21 cellular contexts compared by ENCODE assay signal in the genomic region with DNA sequence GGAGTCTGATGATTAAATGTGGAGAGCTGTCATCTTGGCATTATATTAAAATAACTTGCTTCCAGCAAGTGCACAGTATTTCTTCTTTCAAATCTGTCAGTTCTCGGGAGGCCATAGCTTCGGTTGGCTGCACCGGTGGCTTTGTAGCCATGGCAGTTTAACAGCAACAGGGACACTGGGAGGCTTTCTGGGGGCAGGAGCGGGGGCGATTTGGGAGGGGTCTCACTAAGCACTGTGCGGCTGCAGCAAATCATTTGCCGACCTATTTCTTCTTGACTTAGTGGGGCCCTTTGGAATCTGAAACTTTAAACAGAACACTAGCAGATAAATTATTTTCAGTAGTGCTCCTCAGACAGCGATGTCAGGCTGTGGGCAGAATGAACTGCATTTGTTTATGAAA.
"Had no signal": no experiment of that assay in that cellular context is flagged by ENCODE, and none has a peak within 500 bp of the region (broad histone marks: within the 10 kb centered on the region; RNA-seq: fewer than 3 reads in every experiment).

No MANE protein-coding gene starts in this region.

- H3K27me3 ChIP-seq: transverse colon had no signal

- ATAC-seq: heart left ventricle; left lobe of liver; naive thymus-derived CD4-positive, alpha-beta T cell; right cardiac atrium had no signal

- FAIRE-seq: islet of Langerhans, small intestine, urothelium cell line had no signal

- H3K4me1 Mint-ChIP-seq: naive thymus-derived CD4-positive, alpha-beta T cell had no signal

- H3K36me3 ChIP-seq: heart left ventricle, stomach, thoracic aorta, transverse colon had no signal

- H3K27ac Mint-ChIP-seq: naive thymus-derived CD4-positive, alpha-beta T cell had no signal

- H3K9me3 ChIP-seq: heart left ventricle, stomach, thoracic aorta, transverse colon had no signal

- H3K27ac ChIP-seq: dorsolateral prefrontal cortex, heart left ventricle, stomach, thoracic aorta, transverse colon had no signal

- H3K4me1 ChIP-seq: heart left ventricle, stomach, transverse colon had no signal

- H3K4me3 ChIP-seq: dorsolateral prefrontal cortex, heart left ventricle, stomach, thoracic aorta, transverse colon had no signal

- H3K36me3 Mint-ChIP-seq: naive thymus-derived CD4-positive, alpha-beta T cell had no signal

- DNase-seq: cortex of kidney; dorsolateral prefrontal cortex; effector CD8-positive, alpha-beta T cell; foreskin melanocyte; heart left ventricle; hypothalamus; kidney glomerular epithelial cell; mammary epithelial cell; naive thymus-derived CD4-positive, alpha-beta T cell; posterior cingulate gyrus; right cardiac atrium; small intestine; stimulated activated CD4-positive, alpha-beta T cell treated with anti-CD3 and anti-CD28 coated beads, Interleukin-12 subunit alpha, Interleukin-12 subunit beta, amount 100 ng/mL, for 4 hours; stimulated activated naive CD4-positive, alpha-beta T cell; stomach; substantia nigra; transverse colon had no signal
